8 cellular contexts compared by ENCODE assay signal in genomic region chr10:62268399-62269076, GRCh38. TPM values are rescaled to one million over a fixed set of nuclear protein-coding genes. Genes with fewer than 3 reads are reported as not detected.
DNase-seq lines count a peak whose midpoint lies in the region; ATAC-seq, FAIRE-seq and TF ChIP-seq lines count a peak whose summit lies in the region.

Gene RTKN2, minus strand, starts transcription at chr10:62268844. Its CDS starts 234 bp downstream, at chr10:62268610.

- peak within 1 kb of the TSS; percentile 38 for H3K4ac ChIP-seq in mesendoderm (ENCODE audit: low read depth, low read length)

- H3K79me2 ChIP-seq in mesendoderm (ENCODE audit: control insufficient read depth, insufficient read depth, low read length) = peaks cover 10% of the 10 kb centered on the region

- TF ChIP-seq CTCF in AG10803 (conservative IDR thresholded peaks at IDR 0.05; ENCODE audit: low read length) (no peak), endodermal cell (conservative IDR thresholded peaks at IDR 0.05) (no peak)

- ATAC-seq in HG03439 (IDR thresholded peaks at IDR 0.05; ENCODE audit: unreplicated experiment) = peak; percentile 59
- ATAC-seq in activated CD8-positive, alpha-beta memory T cell treated with anti-CD3 and anti-CD28 coated beads, Interleukin-2, amount 10 ng/mL, durations not matched to agents 7 days and 5 days = peak; percentile 91

- no peak within 1 kb of the TSS for H2BK5ac ChIP-seq in mesendoderm (ENCODE audit: low read length)

- peak within 1 kb of the TSS; percentile 72 for H3K18ac ChIP-seq in mesendoderm (ENCODE audit: low read length)

- H3K27me3 ChIP-seq in endodermal cell (ENCODE audit: control insufficient read depth, insufficient read depth, low read length, poor library complexity, severe bottlenecking) (peaks cover 40% of the 10 kb centered on the region), mesendoderm (ENCODE audit: insufficient read depth, low read length, poor library complexity) (no peaks in the 10 kb centered on the region)

- no peak within 1 kb of the TSS for H3K23ac ChIP-seq in mesendoderm (ENCODE audit: low read length)

- no peaks in the 10 kb centered on the region for H3K9me3 ChIP-seq in endodermal cell (ENCODE audit: control insufficient read depth, low read length)

- H3K27me3 Mint-ChIP-seq in activated CD8-positive, alpha-beta memory T cell treated with anti-CD3 and anti-CD28 coated beads, Interleukin-2, amount 10 ng/mL, durations not matched to agents 7 days and 5 days = peaks cover 48% of the 10 kb centered on the region
- H3K27me3 Mint-ChIP-seq in endodermal cell (ENCODE audit: insufficient read depth) = peaks cover 18% of the 10 kb centered on the region

- CTCF ChIA-PET in activated CD8-positive, alpha-beta memory T cell treated with anti-CD3 and anti-CD28 coated beads, Interleukin-2, amount 10 ng/mL, durations not matched to agents 7 days and 5 days (lab: Charles Lee) = interaction anchor here (0.8 to 2.4 kb wide), 2 partner anchors 108 to 230 kb away, joined by 4 to 9 read pairs; no protein-coding TSS in a partner anchor

- H3K9ac ChIP-seq in endodermal cell (ENCODE audit: extremely low read depth, low read length, poor library complexity, severe bottlenecking) (peak within 1 kb of the TSS; percentile 61), mesendoderm (ENCODE audit: low read length) (peak within 1 kb of the TSS; percentile 88)

- FAIRE-seq in GM19239 (lab: Jason Lieb, UNC) = peak; percentile 71

- no peaks in the 10 kb centered on the region for H3K36me3 Mint-ChIP-seq in activated CD8-positive, alpha-beta memory T cell treated with anti-CD3 and anti-CD28 coated beads, Interleukin-2, amount 10 ng/mL, durations not matched to agents 7 days and 5 days
- H3K36me3 Mint-ChIP-seq in endodermal cell (ENCODE audit: low read depth) = no peaks in the 10 kb centered on the region

- 0% methylated on average over 1 to 62 of the region's 62 CpGs for WGBS in endodermal cell (ENCODE audit: insufficient coverage in 1 of 2, insufficient read length in 1 of 2), 2 experiments
- WGBS in mesendoderm (ENCODE audit: extremely low coverage, insufficient coverage, low lambda C conversion rate) = no CpG with 5 or more reads among the region's 62 CpGs

- peak within 1 kb of the TSS; percentile 96 for H3K56ac ChIP-seq in mesendoderm (ENCODE audit: low read length)

- peak within 1 kb of the TSS; percentile 60 for H3K4me2 ChIP-seq in mesendoderm (ENCODE audit: low read length)

- H2BK120ac ChIP-seq in mesendoderm (ENCODE audit: low read depth, low read length) = no peak within 1 kb of the TSS

- peak within 1 kb of the TSS; percentile 72 for H3K4me3 ChIP-seq in AG10803 (ENCODE audit: low read length)
- H3K4me3 ChIP-seq in endodermal cell (ENCODE audit: low read length) = peak within 1 kb of the TSS; percentile 94
- peak within 1 kb of the TSS; percentile 84 for H3K4me3 ChIP-seq in mesendoderm (ENCODE audit: low read length)

- H3K79me1 ChIP-seq in mesendoderm (ENCODE audit: low read length) = peaks cover 2% of the 10 kb centered on the region

- H4K5ac ChIP-seq in mesendoderm (ENCODE audit: low read length) = no peak within 1 kb of the TSS

- H3K27ac ChIP-seq in endodermal cell (ENCODE audit: low read depth, low read length) (peak within 1 kb of the TSS; percentile 79), mesendoderm (ENCODE audit: low read depth, low read length) (peak within 1 kb of the TSS; percentile 49)

- peak; percentile 67 for DNase-seq in AG10803 (ENCODE audit: low read depth)
- peak; percentile 48 for DNase-seq in GM19239 (ENCODE audit: insufficient read length, low spot score)
- DNase-seq in NCI-H774 (lab: John Stamatoyannopoulos, UW) = peak; percentile 93
- DNase-seq in activated CD8-positive, alpha-beta memory T cell treated with anti-CD3 and anti-CD28 coated beads, Interleukin-2, amount 10 ng/mL, durations not matched to agents 7 days and 5 days = peak; percentile 77
- peak; percentile 98 for DNase-seq in endodermal cell
- peak; percentile 99 for DNase-seq in mesendoderm
- peak; percentile 20 for DNase-seq in stimulated activated CD8-positive, alpha-beta memory T cell treated with anti-CD3 and anti-CD28 coated beads, Interleukin-12 subunit alpha, Interleukin-12 subunit beta, amount 100 ng/mL, for 1 hour (ENCODE audit: low read depth)

- no peak within 1 kb of the TSS for H2BK15ac ChIP-seq in mesendoderm (replicated peaks; ENCODE audit: low read depth)

- no peak within 1 kb of the TSS for H2AK5ac ChIP-seq in mesendoderm (ENCODE audit: low read length)

- peaks cover 21% of the 10 kb centered on the region for H3K4me1 Mint-ChIP-seq in activated CD8-positive, alpha-beta memory T cell treated with anti-CD3 and anti-CD28 coated beads, Interleukin-2, amount 10 ng/mL, durations not matched to agents 7 days and 5 days
- H3K4me1 Mint-ChIP-seq in endodermal cell = peaks cover 14% of the 10 kb centered on the region

- peaks cover 6% of the 10 kb centered on the region for H3K4me1 ChIP-seq in endodermal cell (ENCODE audit: control insufficient read depth, insufficient read depth, low read length)
- H3K4me1 ChIP-seq in mesendoderm (ENCODE audit: control insufficient read depth, low read depth, low read length) = no peaks in the 10 kb centered on the region

- peak within 1 kb of the TSS; percentile 75 for H3K4me3 Mint-ChIP-seq in activated CD8-positive, alpha-beta memory T cell treated with anti-CD3 and anti-CD28 coated beads, Interleukin-2, amount 10 ng/mL, durations not matched to agents 7 days and 5 days
- H3K4me3 Mint-ChIP-seq in endodermal cell = peak within 1 kb of the TSS; percentile 82

- no peaks in the 10 kb centered on the region for H3K9me3 Mint-ChIP-seq in activated CD8-positive, alpha-beta memory T cell treated with anti-CD3 and anti-CD28 coated beads, Interleukin-2, amount 10 ng/mL, durations not matched to agents 7 days and 5 days (ENCODE audit: low read depth)
- no peaks in the 10 kb centered on the region for H3K9me3 Mint-ChIP-seq in endodermal cell

- no peak within 1 kb of the TSS for H4K8ac ChIP-seq in mesendoderm (ENCODE audit: low read depth, low read length)

- no peaks in the 10 kb centered on the region for H3K36me3 ChIP-seq in endodermal cell (ENCODE audit: control insufficient read depth, insufficient read depth, low read length)
- no peaks in the 10 kb centered on the region for H3K36me3 ChIP-seq in mesendoderm (ENCODE audit: control insufficient read depth, insufficient read depth, low read length)

- no peak within 1 kb of the TSS for H3K27ac Mint-ChIP-seq in activated CD8-positive, alpha-beta memory T cell treated with anti-CD3 and anti-CD28 coated beads, Interleukin-2, amount 10 ng/mL, durations not matched to agents 7 days and 5 days
- H3K27ac Mint-ChIP-seq in endodermal cell = peak within 1 kb of the TSS; percentile 75

RNA-seq across cellular contexts. Expression of gene RTKN2, which starts in this region (rescaled TPM):
- total RNA-seq in activated CD8-positive, alpha-beta memory T cell treated with anti-CD3 and anti-CD28 coated beads, Interleukin-2, amount 10 ng/mL, durations not matched to agents 7 days and 5 days = 1 to 10 TPM; 2.9 to 3.8 TPM
- total RNA-seq in endodermal cell = 10 to 100 TPM; 11.5 to 19.1 TPM
- polyA plus RNA-seq in endodermal cell (2013, experiment 1 of 2) = 21.3 TPM
- polyA plus RNA-seq in endodermal cell (2013, experiment 2 of 2) = 23.9 TPM
- 12.6 TPM for polyA plus RNA-seq in mesendoderm (2013, experiment 1 of 2)
- 13.7 TPM for polyA plus RNA-seq in mesendoderm (2013, experiment 2 of 2)

Comparison
In these comparisons a context has a peak if more than half of its experiments do, and no peak if none do; other contexts are left out.
1. Peak in every context shown above with its lines: DNase-seq, ATAC-seq, H3K4me3 ChIP-seq and H3K27ac ChIP-seq.
2. DNase-seq: peak in every context shown above with its lines; median percentile 99 in mesendoderm; 98 in endodermal cell; 93 in NCI-H774; 77 in activated CD8-positive, alpha-beta memory T cell treated with anti-CD3 and anti-CD28 coated beads, Interleukin-2, amount 10 ng/mL, durations not matched to agents 7 days and 5 days; 67 in AG10803; 48 in GM19239; 20 in stimulated activated CD8-positive, alpha-beta memory T cell treated with anti-CD3 and anti-CD28 coated beads, Interleukin-12 subunit alpha, Interleukin-12 subunit beta, amount 100 ng/mL, for 1 hour.